ENCODE assay signal across 2 cellular contexts in the genomic region with DNA sequence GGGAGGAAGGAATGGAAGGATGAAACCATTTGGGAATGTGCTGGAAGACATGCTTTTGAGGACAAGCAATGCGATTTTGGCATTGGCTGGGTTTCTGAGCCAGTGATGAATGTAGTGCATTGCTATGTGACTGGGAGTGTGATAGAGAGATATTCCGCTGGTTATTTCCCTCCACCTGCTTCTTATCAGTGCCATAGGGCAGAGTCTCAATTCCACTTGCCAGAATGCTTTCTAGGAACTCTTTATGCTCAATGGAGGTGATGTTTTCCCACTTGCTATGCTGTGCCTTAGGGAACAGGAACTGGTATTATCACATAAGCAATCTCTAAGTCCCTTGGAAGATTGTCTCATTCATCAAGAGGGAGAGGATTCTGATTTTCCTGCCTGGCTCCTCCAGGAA.
TF ChIP-seq lines count a peak whose summit lies in the region.

No MANE protein-coding gene starts in this region.

TF ChIP-seq in IMR-90, 13 proteins besides CTCF, POLR2A, EP300 and RAD21:
- TF ChIP-seq, protein P1, sequence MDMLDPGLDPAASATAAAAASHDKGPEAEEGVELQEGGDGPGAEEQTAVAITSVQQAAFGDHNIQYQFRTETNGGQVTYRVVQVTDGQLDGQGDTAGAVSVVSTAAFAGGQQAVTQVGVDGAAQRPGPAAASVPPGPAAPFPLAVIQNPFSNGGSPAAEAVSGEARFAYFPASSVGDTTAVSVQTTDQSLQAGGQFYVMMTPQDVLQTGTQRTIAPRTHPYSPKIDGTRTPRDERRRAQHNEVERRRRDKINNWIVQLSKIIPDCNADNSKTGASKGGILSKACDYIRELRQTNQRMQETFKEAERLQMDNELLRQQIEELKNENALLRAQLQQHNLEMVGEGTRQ (IDR thresholded peaks at IDR 0.05; ENCODE audit: low read depth, low read length): no peak
- TF ChIP-seq NFE2L2 (IDR thresholded peaks at IDR 0.05; ENCODE audit: low read depth, low read length) (no peak), MAZ (IDR thresholded peaks at IDR 0.05; ENCODE audit: borderline replicate concordance, low read depth, low read length) (no peak), MAFK (IDR thresholded peaks at IDR 0.05; ENCODE audit: low read depth, low read length) (no peak), BHLHE40 (IDR thresholded peaks at IDR 0.05; ENCODE audit: low read depth, low read length) (no peak)

TF ChIP-seq in HepG2, 621 proteins besides CTCF, POLR2A, EP300 and RAD21:
- TF ChIP-seq ZNF703 (CRISPR knock-in tag; IDR thresholded peaks at IDR 0.05; ENCODE audit: borderline replicate concordance): no peak
- TF ChIP-seq ZNF891 (CRISPR knock-in tag; IDR thresholded peaks at IDR 0.05): no peak
- peak; percentile 92 for TF ChIP-seq BCL6 (CRISPR knock-in tag; IDR thresholded peaks at IDR 0.05)
TF ChIP-seq in HepG2: peak in this region for 1.
